ENCODE assay signal across 19 cellular contexts in genomic region chr20:17495826-17496225, GRCh38. TPM values are rescaled to one million over a fixed set of nuclear protein-coding genes. Genes with fewer than 3 reads are reported as not detected.
DNase-seq lines count a peak whose midpoint lies in the region; ATAC-seq and TF ChIP-seq lines count a peak whose summit lies in the region.
"Had no signal": no experiment of that assay in that cellular context is flagged by ENCODE, and none has a peak within 500 bp of the region (broad histone marks: within the 10 kb centered on the region; RNA-seq: fewer than 3 reads in every experiment).

No MANE protein-coding gene starts in this region.

- H3K4me3 ChIP-seq in coronary artery, result no peak overlapping the region

- peaks cover 5% of the 10 kb centered on the region for H3K36me3 Mint-ChIP-seq in osteocyte (ENCODE audit: unreplicated experiment)

- intact Hi-C loops in Right ventricle myocardium inferior (cut with DNase I), result no loop called here

- peaks cover 5% of the 10 kb centered on the region for H3K9me3 Mint-ChIP-seq in osteocyte (ENCODE audit: unreplicated experiment)
- H3K9me3 Mint-ChIP-seq: CD4-positive, alpha-beta T cell; HFFc6 had no signal

- in situ Hi-C loops in ACHN (cut with HindIII; ENCODE audit: low pct_ligation_motif_present, low pct_unique_long_range_greater_than_20kb, low sequenced_read_pairs), result no loop called here

- ATAC-seq in Right ventricle myocardium inferior (no peak), HG03342 (IDR thresholded peaks at IDR 0.05; ENCODE audit: unreplicated experiment) (no peak)
- ATAC-seq: HepG2 had no signal

- TF ChIP-seq CTCF in coronary artery (IDR thresholded peaks at IDR 0.05) (no peak), osteocyte (IDR thresholded peaks at IDR 0.05) (no peak)

- no peak overlapping the region for H3K27ac ChIP-seq in coronary artery

- H3K4me3 Mint-ChIP-seq in osteocyte (ENCODE audit: unreplicated experiment), result no peak overlapping the region
- H3K4me3 Mint-ChIP-seq: B cell; CD4-positive, alpha-beta T cell; HFFc6 had no signal

- peak; percentile 28 for DNase-seq in activated CD8-positive, alpha-beta memory T cell treated with anti-CD3 and anti-CD28 coated beads for 24 hours
- no peak for DNase-seq in activated CD8-positive, alpha-beta memory T cell treated with anti-CD3 and anti-CD28 coated beads, Interleukin-2, amount 50 U/mL, for 4 hours
- DNase-seq in NCI-H1105 treated with DMSO at 0.1 percent for 48 hours (lab: John Stamatoyannopoulos, UW), result peak; percentile 72
- peak; percentile 46 for DNase-seq in coronary artery (ENCODE audit: low spot score)
- peak; percentile 72 for DNase-seq in osteocyte (ENCODE audit: extremely low spot score, unreplicated experiment)
- no peak for DNase-seq in Right ventricle myocardium inferior (ENCODE audit: missing footprints)
- no peak for DNase-seq in ACHN
- DNase-seq: 8988T; C1 segment of cervical spinal cord; Calu3; CD4-positive, alpha-beta T cell; DMS 273 treated with DMSO at 0.1 percent for 48 hours; EL; GDM1; HCEC 1CT; HFFc6 had no signal

- no peaks in the 10 kb centered on the region for H3K27me3 Mint-ChIP-seq in osteocyte (ENCODE audit: unreplicated experiment)
- H3K27me3 Mint-ChIP-seq: CD4-positive, alpha-beta T cell had no signal

- peaks cover 8% of the 10 kb centered on the region for H3K4me1 Mint-ChIP-seq in osteocyte (ENCODE audit: unreplicated experiment)
- H3K4me1 Mint-ChIP-seq: B cell had no signal

- no peak overlapping the region for H3K27ac Mint-ChIP-seq in osteocyte (ENCODE audit: unreplicated experiment)
- H3K27ac Mint-ChIP-seq: B cell; CD4-positive, alpha-beta T cell; HFFc6 had no signal

RNA-seq across cellular contexts. Expression of gene BFSP1, which starts 35.4 kb away (rescaled TPM):
- 12.6 and 13.8 TPM in 2 replicates for total RNA-seq in osteocyte
- 0.57 TPM for total RNA-seq in Right ventricle myocardium inferior
- total RNA-seq: B cell had no signal

Comparison
In these comparisons a context has a peak if more than half of its experiments do, and no peak if none do; other contexts are left out.
1. DNase-seq: peak in activated CD8-positive, alpha-beta memory T cell treated with anti-CD3 and anti-CD28 coated beads for 24 hours (single experiment), NCI-H1105 treated with DMSO at 0.1 percent for 48 hours (single experiment), coronary artery (single experiment) and osteocyte (single experiment); none in activated CD8-positive, alpha-beta memory T cell treated with anti-CD3 and anti-CD28 coated beads, Interleukin-2, amount 50 U/mL, for 4 hours (single experiment), Right ventricle myocardium inferior (single experiment) and ACHN (single experiment).